ENCODE assay signal across 10 cellular contexts in genomic region chr1:41698916-41699860, GRCh38.
A peak's percentile ranks its signal among the peaks of the same experiment; 100 is the strongest.
DNase-seq lines count a peak whose midpoint lies in the region; ATAC-seq and TF ChIP-seq lines count a peak whose summit lies in the region.
"Had no signal": no experiment of that assay in that cellular context is flagged by ENCODE, and none has a peak within 500 bp of the region (broad histone marks: within the 10 kb centered on the region; RNA-seq: fewer than 3 reads in every experiment).

No MANE protein-coding gene starts in this region.

- peaks cover 0 to 4% of the 10 kb centered on the region in 2 donors for H3K36me3 Mint-ChIP-seq in CD4-positive, alpha-beta memory T cell

- H3K36me3 ChIP-seq in transverse colon (no peaks in the 10 kb centered on the region), body of pancreas (replicated peaks in 1 of 2; ENCODE audit: insufficient read depth in 1 of 2, low read depth in 2 of 2) (no peaks in the 10 kb centered on the region), breast epithelium (no peaks in the 10 kb centered on the region)
- H3K36me3 ChIP-seq in CD4-positive, alpha-beta memory T cell (ENCODE audit: insufficient read depth, low read length), result no peaks in the 10 kb centered on the region

- peak overlapping the region in 2 of 7 donors; percentile 3 to 41 for H3K27ac Mint-ChIP-seq in CD4-positive, alpha-beta memory T cell

- H3K4me3 Mint-ChIP-seq in CD4-positive, alpha-beta memory T cell, result peak overlapping the region in 1 of 8 donors; percentile 32

- POLR2A ChIA-PET in CD4-positive, alpha-beta memory T cell (lab: Charles Lee; ENCODE audit: partially characterized antibody), result no interaction called here

- peak; percentile 28 for DNase-seq in stimulated activated CD4-positive, alpha-beta T cell treated with anti-CD3 and anti-CD28 coated beads, Interleukin-15, amount 100 ng/mL, for 24 hours
- DNase-seq in stimulated activated CD4-positive, alpha-beta T cell treated with anti-CD3 and anti-CD28 coated beads, Interleukin-12 subunit alpha, Interleukin-12 subunit beta, amount 100 ng/mL, for 4 hours, result no peak
- DNase-seq in HK-2 (ENCODE audit: unreplicated experiment) (peak; percentile 29), transverse colon (peak; percentile 52), body of pancreas (no peak), breast epithelium (ENCODE audit: low spot score in 2 of 2) (no peak)
- DNase-seq in CD4-positive, alpha-beta memory T cell, result no peak
- DNase-seq: NCI-H524 treated with DMSO at 0.1 percent for 48 hours had no signal

- H3K9me3 Mint-ChIP-seq in CD4-positive, alpha-beta memory T cell, result no peaks in the 10 kb centered on the region

- WGBS in transverse colon (ENCODE audit: low coverage in 1 of 2), 2 donors, result 85% methylated on average over 19 of the region's 19 CpGs; no CpG with 5 or more reads in 1 of the 2 donors
- 85 to 92% methylated on average over 16 to 19 of the region's 19 CpGs for WGBS in body of pancreas, 2 donors

- H3K4me1 ChIP-seq in transverse colon (no peaks in the 10 kb centered on the region), body of pancreas (no peaks in the 10 kb centered on the region), breast epithelium (peaks cover 0 to 4% of the 10 kb centered on the region in 2 donors)
- peaks cover 6% of the 10 kb centered on the region for H3K4me1 ChIP-seq in CD4-positive, alpha-beta memory T cell (ENCODE audit: insufficient read depth, low read length)

- H3K4me3 ChIP-seq in transverse colon, result no peak overlapping the region
- no peak overlapping the region for H3K4me3 ChIP-seq in CD4-positive, alpha-beta memory T cell (ENCODE audit: low read length in 2 of 2)
- no peak overlapping the region for H3K4me3 ChIP-seq in body of pancreas
- H3K4me3 ChIP-seq in breast epithelium, result no peak overlapping the region

- ATAC-seq in GM21528 (IDR thresholded peaks at IDR 0.05; ENCODE audit: low FRiP score, unreplicated experiment), result peak; percentile 57
- ATAC-seq in body of pancreas, result no peak

- TF ChIP-seq CTCF in transverse colon (IDR thresholded peaks at IDR 0.05) (no peak), body of pancreas (IDR thresholded peaks at IDR 0.05) (no peak), breast epithelium (IDR thresholded peaks at IDR 0.05) (no peak)

- H3K27me3 ChIP-seq in transverse colon (no peaks in the 10 kb centered on the region), body of pancreas (no peaks in the 10 kb centered on the region), breast epithelium (no peaks in the 10 kb centered on the region)
- H3K27me3 ChIP-seq in CD4-positive, alpha-beta memory T cell (ENCODE audit: insufficient read depth, low read length), result no peaks in the 10 kb centered on the region

- intact Hi-C loops in transverse colon (cut with DNase I; ENCODE audit: low total_unique reads) (no loop called here), body of pancreas (cut with DNase I) (no loop called here), breast epithelium (cut with DNase I; ENCODE audit: low total_unique reads) (no loop called here)
- intact Hi-C loops in CD4-positive, alpha-beta memory T cell (cut with micrococcal nuclease), result no loop called here

- in situ Hi-C loops in transverse colon (cut with MboI; ENCODE audit: low pct_ligation_motif_present in 1 of 4, low pct_unique_long_range_greater_than_20kb in 1 of 4, low sequenced_read_pairs in 3 of 4), result no loop called here

- CTCF ChIA-PET in CD4-positive, alpha-beta memory T cell (lab: Charles Lee; ENCODE audit: partially characterized antibody), result interaction anchor here (0.8 kb wide), 1 partner anchor 10 kb away, joined by 3 read pairs; no protein-coding TSS in a partner anchor

- H3K27ac ChIP-seq in transverse colon (no peak overlapping the region), body of pancreas (no peak overlapping the region), breast epithelium (no peak overlapping the region)
- H3K27ac ChIP-seq in CD4-positive, alpha-beta memory T cell (ENCODE audit: low read depth, low read length), result no peak overlapping the region
- H3K27ac ChIP-seq: C4-2B had no signal

- TF ChIP-seq POLR2A in transverse colon (IDR thresholded peaks at IDR 0.05) (no peak), body of pancreas (IDR thresholded peaks at IDR 0.05) (no peak), breast epithelium (IDR thresholded peaks at IDR 0.05) (no peak)

- no peak for TF ChIP-seq EP300 in transverse colon (IDR thresholded peaks at IDR 0.05; ENCODE audit: low read depth)

- H3K27me3 Mint-ChIP-seq in CD4-positive, alpha-beta memory T cell, result no peaks in the 10 kb centered on the region

- H3K4me1 Mint-ChIP-seq in CD4-positive, alpha-beta memory T cell, result peaks cover 0 to 12% (median 9%) of the 10 kb centered on the region in 4 donors

- H3K9me3 ChIP-seq in transverse colon (no peaks in the 10 kb centered on the region), body of pancreas (no peaks in the 10 kb centered on the region), breast epithelium (no peaks in the 10 kb centered on the region)
- H3K9me3 ChIP-seq in CD4-positive, alpha-beta memory T cell (ENCODE audit: control insufficient read depth in 1 of 2, low read length in 2 of 2), result no peaks in the 10 kb centered on the region

Comparison
In these comparisons a context has a peak if more than half of its experiments do, and no peak if none do; other contexts are left out.
1. DNase-seq: peak in stimulated activated CD4-positive, alpha-beta T cell treated with anti-CD3 and anti-CD28 coated beads, Interleukin-15, amount 100 ng/mL, for 24 hours (single experiment), HK-2 (single experiment) and transverse colon (single experiment); none in stimulated activated CD4-positive, alpha-beta T cell treated with anti-CD3 and anti-CD28 coated beads, Interleukin-12 subunit alpha, Interleukin-12 subunit beta, amount 100 ng/mL, for 4 hours (single experiment), CD4-positive, alpha-beta memory T cell (0 of 5), body of pancreas (0 of 4) and breast epithelium (0 of 2).